In genomic region chr4:166324321-166324720, GRCh38 we compare ENCODE assay signal across 9 cellular contexts.
DNase-seq lines count a peak whose midpoint lies in the region; ATAC-seq, FAIRE-seq and TF ChIP-seq lines count a peak whose summit lies in the region.
"Had no signal": no experiment of that assay in that cellular context is flagged by ENCODE, and none has a peak within 500 bp of the region (broad histone marks: within the 10 kb centered on the region; RNA-seq: fewer than 3 reads in every experiment).

No MANE protein-coding gene starts in this region.

- H3K4me1 ChIP-seq in H9 (ENCODE audit: insufficient read depth, low read length) (no peaks in the 10 kb centered on the region), uterus (no peaks in the 10 kb centered on the region)

- H3K9me3 Mint-ChIP-seq in H9 (no peaks in the 10 kb centered on the region), glutamatergic neuron (ENCODE audit: unreplicated experiment) (peaks cover 2% of the 10 kb centered on the region)

- no peak overlapping the region for H2AK5ac ChIP-seq in H9 (ENCODE audit: insufficient read length, low read length)

- DNase-seq in D721Med (ENCODE audit: insufficient read length, low spot score) (no peak), H9 (peak; percentile 42), OCI-M1 (lab: John Stamatoyannopoulos, UW) (peak; percentile 84), glutamatergic neuron (peak; percentile 56), C1 segment of cervical spinal cord (lab: John Stamatoyannopoulos, UW) (no peak), uterus (no peak)
- no peak for DNase-seq in activated effector memory CD4-positive, alpha-beta T cell treated with anti-CD3 and anti-CD28 coated beads, Interleukin-2, amount 50 U/mL, for 16 hours

- H3K9me3 ChIP-seq in H9 (ENCODE audit: control insufficient read depth, low read depth, low read length) (no peaks in the 10 kb centered on the region), uterus (no peaks in the 10 kb centered on the region)

- H3K23ac ChIP-seq in H9 (ENCODE audit: insufficient read length, low read depth, low read length), result no peak overlapping the region

- peak; percentile 55 for TF ChIP-seq CTCF in D721Med (IDR thresholded peaks at IDR 0.05; ENCODE audit: insufficient read depth, missing control alignments)
- peak; percentile 85 for TF ChIP-seq CTCF in H9 (conservative IDR thresholded peaks at IDR 0.05)
- no peak for TF ChIP-seq CTCF in glutamatergic neuron (IDR thresholded peaks at IDR 0.05; ENCODE audit: partially characterized antibody, unreplicated experiment)
- TF ChIP-seq CTCF in uterus (IDR thresholded peaks at IDR 0.05), result no peak

- H3K23me2 ChIP-seq in H9 (ENCODE audit: insufficient read length, low read depth, low read length, poor library complexity, severe bottlenecking), result no peaks in the 10 kb centered on the region

- TF ChIP-seq POLR2A in uterus (IDR thresholded peaks at IDR 0.05), result no peak

- no peak overlapping the region for H2BK12ac ChIP-seq in H9 (ENCODE audit: insufficient read length, low read depth, low read length)

- H2BK20ac ChIP-seq in H9 (ENCODE audit: low read depth, low read length, poor library complexity, severe bottlenecking), result no peak overlapping the region

- no peak overlapping the region for H4K91ac ChIP-seq in H9 (ENCODE audit: insufficient read length, low read depth, low read length)

- intact Hi-C loops in uterus (cut with DNase I; ENCODE audit: low total_unique reads), result no loop called here

- H3K27ac Mint-ChIP-seq in H9, result no peak overlapping the region
- no peak overlapping the region for H3K27ac Mint-ChIP-seq in glutamatergic neuron (ENCODE audit: unreplicated experiment)
- H3K27ac Mint-ChIP-seq: stimulated activated naive CD8-positive, alpha-beta T cell treated with anti-CD3 and anti-CD28 coated beads, Interleukin-15, Interleukin-2, amounts not matched to agents 100 ng/mL and 50 ng/mL, for 24 hours had no signal

- H3K4me3 ChIP-seq in uterus, result no peak overlapping the region

- no peak overlapping the region for H3K18ac ChIP-seq in H9 (ENCODE audit: insufficient read length, low read depth, low read length)

- no peak overlapping the region for H3K4ac ChIP-seq in H9 (ENCODE audit: low read depth, low read length)

- no peaks in the 10 kb centered on the region for H3K79me2 ChIP-seq in H9 (ENCODE audit: insufficient read depth, low read length)

- H3K4me3 Mint-ChIP-seq in H9 (no peak overlapping the region), glutamatergic neuron (ENCODE audit: unreplicated experiment) (no peak overlapping the region)
- H3K4me3 Mint-ChIP-seq: stimulated activated naive CD8-positive, alpha-beta T cell treated with anti-CD3 and anti-CD28 coated beads, Interleukin-15, Interleukin-2, amounts not matched to agents 100 ng/mL and 50 ng/mL, for 24 hours had no signal

- no peak overlapping the region for H2BK15ac ChIP-seq in H9 (ENCODE audit: low read depth, low read length)

- H2AFZ ChIP-seq in H9 (ENCODE audit: low read length), result no peak overlapping the region

- no peaks in the 10 kb centered on the region for H4K20me1 ChIP-seq in H9 (ENCODE audit: control insufficient read depth, insufficient read depth, insufficient read length)

- no peak overlapping the region for H2BK5ac ChIP-seq in H9 (ENCODE audit: insufficient read length, low read length)

- no peak overlapping the region for H4K5ac ChIP-seq in H9 (ENCODE audit: insufficient read length, low read depth, low read length)

- H3K14ac ChIP-seq in H9 (ENCODE audit: insufficient read depth, low read length), result no peak overlapping the region

- peaks cover 3% of the 10 kb centered on the region in 2 experiments; a peak in 2 of 4 replicates for H3K4me1 Mint-ChIP-seq in H9
- H3K4me1 Mint-ChIP-seq in glutamatergic neuron (ENCODE audit: low read depth, unreplicated experiment), result no peaks in the 10 kb centered on the region

- ATAC-seq in GM21526 (IDR thresholded peaks at IDR 0.05; ENCODE audit: low FRiP score, unreplicated experiment), result no peak

- H3K27me3 ChIP-seq in H9 (ENCODE audit: insufficient read depth, low read length) (no peaks in the 10 kb centered on the region), uterus (peaks cover 0 to 5% of the 10 kb centered on the region in 2 donors)

- H3K4me2 ChIP-seq in H9 (ENCODE audit: insufficient read depth, insufficient read length, low read length), result no peak overlapping the region

- no CpG with 5 or more reads among the region's 4 CpGs for WGBS in H9 (ENCODE audit: extremely low coverage, insufficient read length, low lambda C conversion rate)

- H2BK120ac ChIP-seq in H9 (ENCODE audit: low read depth, low read length, poor library complexity, severe bottlenecking), result no peak overlapping the region

- H3K36me3 ChIP-seq in uterus, result no peaks in the 10 kb centered on the region

- H3K36me3 Mint-ChIP-seq in H9 (ENCODE audit: insufficient read depth in 1 of 3, low read depth in 3 of 3) (no peaks in the 10 kb centered on the region), glutamatergic neuron (ENCODE audit: unreplicated experiment) (no peaks in the 10 kb centered on the region)

- no peaks in the 10 kb centered on the region for H3K79me1 ChIP-seq in H9 (ENCODE audit: insufficient read depth, low read depth, low read length, poor library complexity, severe bottlenecking)

- no peak overlapping the region for H4K8ac ChIP-seq in H9 (replicated peaks; ENCODE audit: insufficient read length, low read depth, low read length)

- H3T11ph ChIP-seq in H9 (ENCODE audit: low read length), result no peak overlapping the region

- H3K27me3 Mint-ChIP-seq in H9 (ENCODE audit: low read depth) (no peaks in the 10 kb centered on the region), glutamatergic neuron (ENCODE audit: unreplicated experiment) (peaks cover under 1% of the 10 kb centered on the region)
- H3K27me3 Mint-ChIP-seq: stimulated activated naive CD8-positive, alpha-beta T cell treated with anti-CD3 and anti-CD28 coated beads, Interleukin-15, Interleukin-2, amounts not matched to agents 100 ng/mL and 50 ng/mL, for 24 hours had no signal

- H3K56ac ChIP-seq in H9 (ENCODE audit: insufficient read length, low read depth, low read length), result no peak overlapping the region

- no peak overlapping the region for H3K27ac ChIP-seq in H9 (ENCODE audit: insufficient read length, low read depth, low read length)
- no peak overlapping the region for H3K27ac ChIP-seq in uterus

- H3K9ac ChIP-seq in H9 (ENCODE audit: extremely low read depth, insufficient read length, low read length), result no peak overlapping the region

- peak; percentile 84 for FAIRE-seq in D721Med (lab: Jason Lieb, UNC)

Comparison
In these comparisons a context has a peak if more than half of its experiments do, and no peak if none do; other contexts are left out.
1. DNase-seq: peak in H9 (single experiment), OCI-M1 (single experiment) and glutamatergic neuron (single experiment); none in D721Med (single experiment), C1 segment of cervical spinal cord (0 of 14), uterus (0 of 2) and activated effector memory CD4-positive, alpha-beta T cell treated with anti-CD3 and anti-CD28 coated beads, Interleukin-2, amount 50 U/mL, for 16 hours (single experiment).
2. CTCF ChIP-seq: peak in D721Med (single experiment) and H9 (single experiment); none in glutamatergic neuron (single experiment) and uterus (0 of 4).